ENCODE assay signal across 10 cellular contexts in genomic region chr10:71848325-71849277, GRCh38. TPM values are rescaled to one million over a fixed set of nuclear protein-coding genes. Genes with fewer than 3 reads are reported as not detected.
DNase-seq lines count a peak whose midpoint lies in the region; ATAC-seq, FAIRE-seq and TF ChIP-seq lines count a peak whose summit lies in the region.
"Had no signal": no experiment of that assay in that cellular context is flagged by ENCODE, and none has a peak within 500 bp of the region (broad histone marks: within the 10 kb centered on the region; RNA-seq: fewer than 3 reads in every experiment).

No MANE protein-coding gene starts in this region.

- H3K36me3 ChIP-seq in breast epithelium (no peaks in the 10 kb centered on the region), upper lobe of right lung (no peaks in the 10 kb centered on the region)

- intact Hi-C loops in breast epithelium (cut with DNase I; ENCODE audit: low total_unique reads) (loop anchor here (5.0 kb wide), 1 partner anchor 516 kb away; no protein-coding TSS in a partner anchor), upper lobe of right lung (cut with DNase I) (no loop called here), lower leg skin (cut with DNase I; ENCODE audit: low total_unique reads) (loop anchor here (10.0 kb wide), 1 partner anchor 46 kb away; no protein-coding TSS in a partner anchor)

- no peak for FAIRE-seq in HTR-8/SVneo (lab: Jason Lieb, UNC)

- H3K4me1 ChIP-seq in breast epithelium: peaks cover 0 to 3% of the 10 kb centered on the region in 2 donors
- peaks cover 48% of the 10 kb centered on the region for H3K4me1 ChIP-seq in upper lobe of right lung

- no peak for ATAC-seq in memory B cell (ENCODE audit: low read depth)
- no peak for ATAC-seq in upper lobe of right lung

- 82% methylated on average over 11 of the region's 11 CpGs for WGBS in lower leg skin, 2 donors

- peak overlapping the region; percentile 62 for H3K4me3 Mint-ChIP-seq in activated naive CD4-positive, alpha-beta T cell treated with anti-CD3 and anti-CD28 coated beads, Interleukin-2, amount 50 U/mL, for 24 hours
- peak overlapping the region; percentile 29 for H3K4me3 Mint-ChIP-seq in memory B cell

- H3K4me3 ChIP-seq in breast epithelium (peak overlapping the region in 1 of 3 donors; percentile 97), upper lobe of right lung (peak overlapping the region; percentile 100), lower leg skin (ENCODE audit: low read depth, poor library complexity, severe bottlenecking) (no peak overlapping the region)
- H3K4me3 ChIP-seq: lung had no signal

- no peaks in the 10 kb centered on the region for H3K9me3 Mint-ChIP-seq in activated naive CD4-positive, alpha-beta T cell treated with anti-CD3 and anti-CD28 coated beads, Interleukin-2, amount 50 U/mL, for 24 hours
- no peaks in the 10 kb centered on the region for H3K9me3 Mint-ChIP-seq in memory B cell

- H3K4me1 Mint-ChIP-seq in activated naive CD4-positive, alpha-beta T cell treated with anti-CD3 and anti-CD28 coated beads, Interleukin-2, amount 50 U/mL, for 24 hours: peaks cover 66% of the 10 kb centered on the region
- peaks cover 54% of the 10 kb centered on the region for H3K4me1 Mint-ChIP-seq in memory B cell

- no peaks in the 10 kb centered on the region for H3K27me3 Mint-ChIP-seq in activated naive CD4-positive, alpha-beta T cell treated with anti-CD3 and anti-CD28 coated beads, Interleukin-2, amount 50 U/mL, for 24 hours
- no peaks in the 10 kb centered on the region for H3K27me3 Mint-ChIP-seq in memory B cell

- H3K27ac ChIP-seq in breast epithelium: peak overlapping the region; percentile 1 to 26
- no peak overlapping the region for H3K27ac ChIP-seq in upper lobe of right lung

- no peaks in the 10 kb centered on the region for H3K36me3 Mint-ChIP-seq in activated naive CD4-positive, alpha-beta T cell treated with anti-CD3 and anti-CD28 coated beads, Interleukin-2, amount 50 U/mL, for 24 hours
- H3K36me3 Mint-ChIP-seq in memory B cell: peaks cover 4% of the 10 kb centered on the region

- TF ChIP-seq CTCF in breast epithelium (IDR thresholded peaks at IDR 0.05) (no peak), upper lobe of right lung (IDR thresholded peaks at IDR 0.05) (no peak), lower leg skin (IDR thresholded peaks at IDR 0.05) (no peak)

- peak overlapping the region; percentile 55 for H3K27ac Mint-ChIP-seq in activated naive CD4-positive, alpha-beta T cell treated with anti-CD3 and anti-CD28 coated beads, Interleukin-2, amount 50 U/mL, for 24 hours
- peak overlapping the region; percentile 76 for H3K27ac Mint-ChIP-seq in memory B cell

- H3K27me3 ChIP-seq in breast epithelium (no peaks in the 10 kb centered on the region), upper lobe of right lung (no peaks in the 10 kb centered on the region)

- TF ChIP-seq POLR2A in breast epithelium (IDR thresholded peaks at IDR 0.05) (no peak), lower leg skin (IDR thresholded peaks at IDR 0.05) (no peak)

- no peaks in the 10 kb centered on the region for H3K9me3 ChIP-seq in breast epithelium
- H3K9me3 ChIP-seq in upper lobe of right lung: no peaks in the 10 kb centered on the region

- no peak for DNase-seq in activated naive CD4-positive, alpha-beta T cell treated with Interleukin-2 at 50 U/mL for 16 hours
- DNase-seq in breast epithelium (ENCODE audit: low spot score in 2 of 2) (no peak), memory B cell (ENCODE audit: low spot score in 2 of 2) (no peak), upper lobe of right lung (no peak), HTR-8/SVneo (ENCODE audit: insufficient read length, low spot score) (no peak), NCI-H524 (lab: John Stamatoyannopoulos, UW) (no peak), lower leg skin (ENCODE audit: low spot score in 2 of 2) (no peak)
- DNase-seq: activated naive CD4-positive, alpha-beta T cell treated with anti-CD3 and anti-CD28 coated beads, Interleukin-2, amount 50 U/mL, for 16 hours had no signal

RNA-seq across cellular contexts. Expression of gene PSAP, which starts 2.5 kb away (rescaled TPM):
- 1,000 to 10,000 TPM in 1 of 3 donors, 100 to 1,000 TPM in 2; 623 to 1,873 (median 945) TPM for total RNA-seq in breast epithelium
- total RNA-seq in upper lobe of right lung: 1,464 TPM
- total RNA-seq in lower leg skin: 100 to 1,000 TPM; 425 to 693 (median 495) TPM
